1 cellular context compared by ENCODE assay signal in genomic region chr6:28648878-28649375, GRCh38.
TF ChIP-seq lines count a peak whose summit lies in the region.

No MANE protein-coding gene starts in this region.

TF ChIP-seq in GM12878, 131 proteins besides CTCF, POLR2A, EP300 and RAD21 (continued from another document):
- TF ChIP-seq, protein P1, sequence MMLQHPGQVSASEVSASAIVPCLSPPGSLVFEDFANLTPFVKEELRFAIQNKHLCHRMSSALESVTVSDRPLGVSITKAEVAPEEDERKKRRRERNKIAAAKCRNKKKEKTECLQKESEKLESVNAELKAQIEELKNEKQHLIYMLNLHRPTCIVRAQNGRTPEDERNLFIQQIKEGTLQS (IDR thresholded peaks at IDR 0.05; ENCODE audit: borderline replicate concordance, extremely low read depth, low read depth, low read length), result no peak
- TF ChIP-seq SMARCA5 (IDR thresholded peaks at IDR 0.05) (no peak), TARDBP (IDR thresholded peaks at IDR 0.05; ENCODE audit: borderline replicate concordance) (no peak), PML (IDR thresholded peaks at IDR 0.05; ENCODE audit: low read length) (no peak), GATAD2B (conservative IDR thresholded peaks at IDR 0.05; ENCODE audit: low read depth) (no peak)
